ENCODE assay signal across 12 cellular contexts in the genomic region with DNA sequence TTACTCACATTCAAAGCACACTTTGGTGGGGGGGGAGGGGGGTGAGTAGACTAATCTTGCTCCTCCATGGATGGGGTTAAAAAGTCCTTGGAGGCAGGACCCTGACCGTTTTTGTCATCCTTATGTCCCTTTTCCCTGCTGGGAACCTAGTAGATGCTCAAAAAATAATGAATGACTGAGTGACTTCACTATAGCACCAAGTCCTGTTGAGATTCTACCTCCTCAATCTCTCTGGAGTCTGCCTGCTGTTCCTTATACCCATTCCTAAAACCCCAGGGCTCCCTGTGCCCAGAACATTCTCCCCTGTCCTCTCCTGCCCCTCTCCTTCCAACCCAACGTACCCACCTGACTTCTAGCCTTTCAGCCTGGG. TPM values are rescaled to one million over a fixed set of nuclear protein-coding genes. Genes with fewer than 3 reads are reported as not detected.
"Had no signal": no experiment of that assay in that cellular context is flagged by ENCODE, and none has a peak within 500 bp of the region (broad histone marks: within the 10 kb centered on the region; RNA-seq: fewer than 3 reads in every experiment).

No MANE protein-coding gene starts in this region.

- ATAC-seq: WTC11 had no signal

- H3K36me3 Mint-ChIP-seq: WTC11 had no signal

- H3K4me3 Mint-ChIP-seq: WTC11 had no signal

- DNase-seq: activated CD8-positive, alpha-beta memory T cell treated with anti-CD3 and anti-CD28 coated beads, Interleukin-2, amount 50 U/mL, for 48 hours; dorsolateral prefrontal cortex; glutamatergic neuron had no signal

- H3K27ac ChIP-seq: dorsolateral prefrontal cortex, neutrophil, skin epidermis had no signal

- H3K36me3 ChIP-seq: neutrophil had no signal

- H3K9me3 Mint-ChIP-seq: naive thymus-derived CD4-positive, alpha-beta T cell; WTC11 had no signal

- H3K4me3 ChIP-seq: dorsolateral prefrontal cortex, lung, skin epidermis had no signal

- H3K4me1 Mint-ChIP-seq: WTC11 had no signal

- H3K27ac Mint-ChIP-seq: WTC11 had no signal

- H3K9me3 ChIP-seq: neutrophil had no signal

- H3K27me3 ChIP-seq: dorsolateral prefrontal cortex had no signal

- H3K27me3 Mint-ChIP-seq: naive thymus-derived CD4-positive, alpha-beta T cell had no signal

RNA-seq across cellular contexts. Expression of a gene that starts 2.3 kb away (rescaled TPM):
- total RNA-seq: astrocyte, dorsolateral prefrontal cortex, SK-MEL-5, WTC11 had no signal

RNA-seq across cellular contexts. Expression of a gene that starts 10.9 kb away (rescaled TPM):
- total RNA-seq: astrocyte, dorsolateral prefrontal cortex, fibroblast of villous mesenchyme, lung, mononuclear cell, SK-MEL-5, WTC11 had no signal
